ENCODE assay signal across 8 cellular contexts in the genomic region with DNA sequence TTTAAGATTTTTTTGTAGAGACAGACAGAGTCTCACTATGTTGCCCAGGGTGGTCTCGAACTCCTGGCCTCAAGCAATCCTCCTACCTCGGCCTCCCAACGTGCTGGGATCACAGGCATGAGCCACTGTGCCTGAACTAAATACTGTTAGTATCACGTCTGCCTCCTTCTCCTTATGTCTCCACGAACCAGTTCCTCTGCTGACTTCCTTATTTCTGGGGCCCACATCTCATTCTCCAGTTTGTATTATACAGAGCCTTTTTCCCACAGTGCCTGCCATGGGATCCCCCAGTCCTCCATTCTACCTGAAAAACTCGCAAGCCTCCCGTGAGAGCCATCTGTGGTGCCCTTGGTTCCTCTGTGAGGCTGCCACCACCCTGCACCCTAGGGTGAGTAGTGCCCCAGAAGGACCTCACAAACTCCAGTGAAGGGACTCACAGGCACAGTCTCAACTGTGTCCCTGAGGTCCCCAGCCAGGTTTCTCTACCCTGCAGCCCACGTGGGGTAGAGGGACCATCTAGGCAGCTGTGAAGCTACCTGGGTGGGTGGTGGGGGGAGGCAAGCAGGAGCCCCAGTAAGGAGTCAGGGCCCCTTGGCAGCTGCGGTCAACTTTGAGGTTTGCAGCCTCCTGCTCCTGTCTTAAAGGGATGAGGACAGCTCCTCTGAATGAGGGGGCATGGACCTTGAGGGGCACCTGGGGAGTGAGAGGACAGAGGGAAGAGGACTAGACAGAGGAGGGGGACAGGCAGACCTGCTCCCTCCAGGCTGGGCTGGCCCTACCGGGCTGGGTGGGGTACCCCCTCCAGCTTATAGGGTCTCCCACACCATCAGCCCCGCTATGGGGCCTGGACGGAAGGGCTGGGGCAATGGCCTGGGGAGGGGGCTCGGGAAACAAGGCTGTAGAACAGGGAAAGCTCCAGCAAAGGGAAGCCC. TPM values are rescaled to one million over a fixed set of nuclear protein-coding genes. Genes with fewer than 3 reads are reported as not detected.
DNase-seq lines count a peak whose midpoint lies in the region; ATAC-seq, FAIRE-seq and TF ChIP-seq lines count a peak whose summit lies in the region.

No MANE protein-coding gene starts in this region.

- no peaks in the 10 kb centered on the region for H3K27me3 Mint-ChIP-seq in CD4-positive, alpha-beta memory T cell
- H3K27me3 Mint-ChIP-seq in activated naive CD4-positive, alpha-beta T cell treated with anti-CD3 and anti-CD28 coated beads, Interleukin-2, amount 50 U/mL, for 24 hours = no peaks in the 10 kb centered on the region
- peaks cover 21% of the 10 kb centered on the region for H3K27me3 Mint-ChIP-seq in stimulated activated memory B cell treated with anti-CD40 and anti-IgM and Interleukin-4, amounts not matched to agents 10 μg/mL and 1 μg/mL and 100 μg/mL, for 72 hours

- peak overlapping the region; percentile 53 to 94 (median 78) for H3K4me3 Mint-ChIP-seq in CD4-positive, alpha-beta memory T cell
- peak overlapping the region; percentile 84 for H3K4me3 Mint-ChIP-seq in activated naive CD4-positive, alpha-beta T cell treated with anti-CD3 and anti-CD28 coated beads, Interleukin-2, amount 50 U/mL, for 24 hours
- peak overlapping the region; percentile 69 for H3K4me3 Mint-ChIP-seq in stimulated activated memory B cell treated with anti-CD40 and anti-IgM and Interleukin-4, amounts not matched to agents 10 μg/mL and 1 μg/mL and 100 μg/mL, for 72 hours

- DNase-seq in CD4-positive, alpha-beta memory T cell = peak in 2 of 5 donors; percentile 7 to 35
- peak in 1 of 2 experiments; percentile 85 for DNase-seq in HL-60 (ENCODE audit: low read depth in 1 of 2, low spot score in 1 of 2)
- no peak for DNase-seq in DMS53 treated with DMSO at 0.1 percent for 48 hours (lab: John Stamatoyannopoulos, UW; ENCODE audit: unreplicated experiment)
- DNase-seq in retina = no peak
- no peak for DNase-seq in D721Med (ENCODE audit: insufficient read length, low spot score)

- peak overlapping the region in 1 of 2 donors; percentile 76 for H3K4me3 ChIP-seq in CD4-positive, alpha-beta memory T cell (ENCODE audit: low read length in 2 of 2)
- peak overlapping the region; percentile 85 for H3K4me3 ChIP-seq in HL-60 (replicated peaks; ENCODE audit: insufficient read depth, low read length)
- H3K4me3 ChIP-seq in iPS-18a (ENCODE audit: low read length) = peak overlapping the region; percentile 69

- H3K4me1 Mint-ChIP-seq in CD4-positive, alpha-beta memory T cell = peaks cover 25 to 45% (median 38%) of the 10 kb centered on the region in 4 donors
- H3K4me1 Mint-ChIP-seq in activated naive CD4-positive, alpha-beta T cell treated with anti-CD3 and anti-CD28 coated beads, Interleukin-2, amount 50 U/mL, for 24 hours = peaks cover 47% of the 10 kb centered on the region
- peaks cover 28% of the 10 kb centered on the region for H3K4me1 Mint-ChIP-seq in stimulated activated memory B cell treated with anti-CD40 and anti-IgM and Interleukin-4, amounts not matched to agents 10 μg/mL and 1 μg/mL and 100 μg/mL, for 72 hours

- TF ChIP-seq CTCF in HL-60 (IDR thresholded peaks at IDR 0.05; ENCODE audit: insufficient read depth, low read length) (no peak), D721Med (IDR thresholded peaks at IDR 0.05; ENCODE audit: insufficient read depth, missing control alignments) (no peak)

- H3K27me3 ChIP-seq in CD4-positive, alpha-beta memory T cell (ENCODE audit: insufficient read depth, low read length) = no peaks in the 10 kb centered on the region
- no peaks in the 10 kb centered on the region for H3K27me3 ChIP-seq in HL-60 (ENCODE audit: insufficient read depth, poor library complexity, severe bottlenecking)
- H3K27me3 ChIP-seq in iPS-18a (ENCODE audit: control insufficient read depth, insufficient read depth, low read length) = peaks cover 34% of the 10 kb centered on the region

- H3K9me3 Mint-ChIP-seq in CD4-positive, alpha-beta memory T cell = no peaks in the 10 kb centered on the region
- H3K9me3 Mint-ChIP-seq in activated naive CD4-positive, alpha-beta T cell treated with anti-CD3 and anti-CD28 coated beads, Interleukin-2, amount 50 U/mL, for 24 hours = no peaks in the 10 kb centered on the region
- no peaks in the 10 kb centered on the region for H3K9me3 Mint-ChIP-seq in stimulated activated memory B cell treated with anti-CD40 and anti-IgM and Interleukin-4, amounts not matched to agents 10 μg/mL and 1 μg/mL and 100 μg/mL, for 72 hours

- H3K36me3 ChIP-seq in CD4-positive, alpha-beta memory T cell (ENCODE audit: insufficient read depth, low read length) = no peaks in the 10 kb centered on the region
- H3K36me3 ChIP-seq in iPS-18a (ENCODE audit: control insufficient read depth, low read depth, low read length) = no peaks in the 10 kb centered on the region

- intact Hi-C loops in CD4-positive, alpha-beta memory T cell (cut with micrococcal nuclease) = loop anchor here (5.0 kb wide), 2 partner anchors 74 to 189 kb away; no protein-coding TSS in a partner anchor

- peak; percentile 66 for ATAC-seq in stimulated activated memory B cell treated with anti-CD40 and anti-IgM and Interleukin-4, amounts not matched to agents 10 μg/mL and 1 μg/mL and 100 μg/mL, for 72 hours

- POLR2A ChIA-PET in CD4-positive, alpha-beta memory T cell (lab: Charles Lee; ENCODE audit: partially characterized antibody) = interaction anchor here (0.6 to 3.6 kb wide), 11 partner anchors 15 to 385 kb away, joined by 3 to 28 read pairs (median 4); a partner anchor contains a TSS

- peak overlapping the region in 6 of 7 donors; percentile 31 to 85 (median 72) for H3K27ac Mint-ChIP-seq in CD4-positive, alpha-beta memory T cell
- peak overlapping the region; percentile 72 for H3K27ac Mint-ChIP-seq in activated naive CD4-positive, alpha-beta T cell treated with anti-CD3 and anti-CD28 coated beads, Interleukin-2, amount 50 U/mL, for 24 hours
- peak overlapping the region; percentile 0 for H3K27ac Mint-ChIP-seq in stimulated activated memory B cell treated with anti-CD40 and anti-IgM and Interleukin-4, amounts not matched to agents 10 μg/mL and 1 μg/mL and 100 μg/mL, for 72 hours

- peak overlapping the region; percentile 62 for H3K27ac ChIP-seq in CD4-positive, alpha-beta memory T cell (ENCODE audit: low read depth, low read length)
- peak overlapping the region; percentile 85 for H3K27ac ChIP-seq in HL-60 (replicated peaks)
- H3K27ac ChIP-seq in iPS-18a (ENCODE audit: low read length) = no peak overlapping the region

- FAIRE-seq in D721Med (lab: Jason Lieb, UNC) = no peak

- no peak overlapping the region for H3K9ac ChIP-seq in iPS-18a (ENCODE audit: low read length)

- no peaks in the 10 kb centered on the region for H3K9me3 ChIP-seq in CD4-positive, alpha-beta memory T cell (ENCODE audit: control insufficient read depth in 1 of 2, low read length in 2 of 2)
- no peaks in the 10 kb centered on the region for H3K9me3 ChIP-seq in iPS-18a (ENCODE audit: control insufficient read depth, low read depth, low read length)

- CTCF ChIA-PET in CD4-positive, alpha-beta memory T cell (lab: Charles Lee; ENCODE audit: partially characterized antibody) = interaction anchor here (1.0 to 4.1 kb wide), 12 partner anchors 9 to 407 kb away, joined by 3 to 92 read pairs (median 7); no protein-coding TSS in a partner anchor

- H3K36me3 Mint-ChIP-seq in CD4-positive, alpha-beta memory T cell = peaks cover 3% of the 10 kb centered on the region in 2 donors
- no peaks in the 10 kb centered on the region for H3K36me3 Mint-ChIP-seq in activated naive CD4-positive, alpha-beta T cell treated with anti-CD3 and anti-CD28 coated beads, Interleukin-2, amount 50 U/mL, for 24 hours
- H3K36me3 Mint-ChIP-seq in stimulated activated memory B cell treated with anti-CD40 and anti-IgM and Interleukin-4, amounts not matched to agents 10 μg/mL and 1 μg/mL and 100 μg/mL, for 72 hours = no peaks in the 10 kb centered on the region

- H3K4me1 ChIP-seq in CD4-positive, alpha-beta memory T cell (ENCODE audit: insufficient read depth, low read length) = peaks cover 44% of the 10 kb centered on the region
- H3K4me1 ChIP-seq in iPS-18a (ENCODE audit: control insufficient read depth, low read depth, low read length) = no peaks in the 10 kb centered on the region

RNA-seq across cellular contexts. Expression of a gene that starts 1.1 kb away (rescaled TPM):
- total RNA-seq in CD4-positive, alpha-beta memory T cell = 10 to 100 TPM; 13.3 to 14.0 TPM
- 10 to 100 TPM; 10.9 to 19.7 TPM for polyA plus RNA-seq in CD4-positive, alpha-beta memory T cell

RNA-seq across cellular contexts. Expression of a gene that starts 27.1 kb away (rescaled TPM):
- 100 to 1,000 TPM; 212 to 225 TPM for total RNA-seq in CD4-positive, alpha-beta memory T cell
- 100 to 1,000 TPM; 443 to 681 TPM for polyA plus RNA-seq in CD4-positive, alpha-beta memory T cell

RNA-seq across cellular contexts. Expression of a gene that starts 33.2 kb away (rescaled TPM):
- total RNA-seq in CD4-positive, alpha-beta memory T cell = 10 to 100 TPM; 23.2 to 23.3 TPM
- 10 to 100 TPM; 39.6 to 82.6 TPM for polyA plus RNA-seq in CD4-positive, alpha-beta memory T cell

Comparison
In these comparisons a context has a peak if more than half of its experiments do, and no peak if none do; other contexts are left out.
1. H3K27ac Mint-ChIP-seq: peak in every context shown above with its lines; median percentile 72 in CD4-positive, alpha-beta memory T cell; 72 in activated naive CD4-positive, alpha-beta T cell treated with anti-CD3 and anti-CD28 coated beads, Interleukin-2, amount 50 U/mL, for 24 hours; 0 in stimulated activated memory B cell treated with anti-CD40 and anti-IgM and Interleukin-4, amounts not matched to agents 10 μg/mL and 1 μg/mL and 100 μg/mL, for 72 hours.